Comparison of ENCODE assay signal across 14 cellular contexts in genomic region chr2:98488252-98488651, GRCh38. TPM values are rescaled to one million over a fixed set of nuclear protein-coding genes. Genes with fewer than 3 reads are reported as not detected.
DNase-seq lines count a peak whose midpoint lies in the region; ATAC-seq and TF ChIP-seq lines count a peak whose summit lies in the region.
"Had no signal": no experiment of that assay in that cellular context is flagged by ENCODE, and none has a peak within 500 bp of the region (broad histone marks: within the 10 kb centered on the region; RNA-seq: fewer than 3 reads in every experiment).

No MANE protein-coding gene starts in this region.

- H3K9me3 ChIP-seq in A673 (ENCODE audit: low read depth, low read length, poor library complexity, severe bottlenecking) (no peaks in the 10 kb centered on the region), mucosa of rectum (ENCODE audit: control insufficient read depth in 2 of 2, low read length in 2 of 2) (no peaks in the 10 kb centered on the region)
- H3K9me3 ChIP-seq in CD4-positive, alpha-beta memory T cell (ENCODE audit: control insufficient read depth in 1 of 2, low read length in 2 of 2) = no peaks in the 10 kb centered on the region

- TF ChIP-seq CTCF in A673 (conservative IDR thresholded peaks at IDR 0.05; ENCODE audit: low read depth, low read length) = 0 out of 2 replicates have a peak, but pooled peaks have one; percentile 1
- TF ChIP-seq CTCF in activated CD8-positive, alpha-beta T cell treated with anti-CD3 and anti-CD28 coated beads for 36 hours (IDR thresholded peaks at IDR 0.05) = peak; percentile 39

- H3K27me3 ChIP-seq in A673 (replicated peaks; ENCODE audit: insufficient read depth, low read depth, low read length, poor library complexity) = no peaks in the 10 kb centered on the region
- H3K27me3 ChIP-seq in CD4-positive, alpha-beta memory T cell (ENCODE audit: insufficient read depth, low read length) = no peaks in the 10 kb centered on the region
- H3K27me3 ChIP-seq in mucosa of rectum (ENCODE audit: control insufficient read depth in 2 of 2, insufficient read depth in 2 of 2, low read length in 2 of 2) = no peaks in the 10 kb centered on the region

- CTCF ChIA-PET in A673 (lab: Charles Lee) = no interaction called here
- CTCF ChIA-PET in CD4-positive, alpha-beta memory T cell (lab: Charles Lee; ENCODE audit: partially characterized antibody) = interaction anchor here (0.9 to 8.6 kb wide), 19 partner anchors 11 to 681 kb away, joined by 3 to 81 read pairs (median 8); no protein-coding TSS in a partner anchor
- CTCF ChIA-PET in activated CD8-positive, alpha-beta T cell treated with anti-CD3 and anti-CD28 coated beads for 36 hours (lab: Charles Lee) = interaction anchor here (1.0 to 5.6 kb wide), 23 partner anchors 8 to 116 kb away, joined by 3 to 44 read pairs (median 7); no protein-coding TSS in a partner anchor

- H3K4me1 Mint-ChIP-seq in CD4-positive, alpha-beta memory T cell = peaks cover 71 to 99% (median 83%) of the 10 kb centered on the region in 4 donors
- peaks cover 97% of the 10 kb centered on the region for H3K4me1 Mint-ChIP-seq in activated CD8-positive, alpha-beta T cell treated with anti-CD3 and anti-CD28 coated beads for 36 hours (ENCODE audit: low read depth)

- no peak for ATAC-seq in activated CD8-positive, alpha-beta T cell treated with anti-CD3 and anti-CD28 coated beads for 36 hours
- no peak for ATAC-seq in GM18861 (IDR thresholded peaks at IDR 0.05; ENCODE audit: unreplicated experiment)

- DNase-seq in A673 (ENCODE audit: low spot score) (no peak), NCI-H2227 treated with DMSO at 0.1 percent for 48 hours (lab: John Stamatoyannopoulos, UW) (no peak), iPS-NIHi11 (ENCODE audit: low spot score) (no peak), G401 (ENCODE audit: low spot score) (no peak)
- no peak for DNase-seq in CD4-positive, alpha-beta memory T cell
- DNase-seq in activated CD8-positive, alpha-beta T cell treated with anti-CD3 and anti-CD28 coated beads for 36 hours = no peak
- DNase-seq: aorta, kidney glomerular epithelial cell, NCI-H187 treated with DMSO at 0.1 percent for 48 hours, NCI-H526 treated with DMSO at 0.1 percent for 48 hours, posterior cingulate gyrus had no signal

- intact Hi-C loops in A673 (cut with micrococcal nuclease; ENCODE audit: unreplicated experiment) = no loop called here
- intact Hi-C loops in CD4-positive, alpha-beta memory T cell (cut with micrococcal nuclease) = loop anchor here (2.0 kb wide), 1 partner anchor 75 kb away; no protein-coding TSS in a partner anchor
- intact Hi-C loops in activated CD8-positive, alpha-beta T cell treated with anti-CD3 and anti-CD28 coated beads for 36 hours (cut with micrococcal nuclease) = no loop called here

- no peaks in the 10 kb centered on the region for H3K27me3 Mint-ChIP-seq in CD4-positive, alpha-beta memory T cell
- no peaks in the 10 kb centered on the region for H3K27me3 Mint-ChIP-seq in activated CD8-positive, alpha-beta T cell treated with anti-CD3 and anti-CD28 coated beads for 36 hours

- no peaks in the 10 kb centered on the region for H3K4me1 ChIP-seq in A673 (ENCODE audit: insufficient read depth, low read length, poor library complexity, severe bottlenecking)
- peaks cover 83% of the 10 kb centered on the region for H3K4me1 ChIP-seq in CD4-positive, alpha-beta memory T cell (ENCODE audit: insufficient read depth, low read length)
- H3K4me1 ChIP-seq in mucosa of rectum (ENCODE audit: control insufficient read depth in 2 of 2, insufficient read depth in 2 of 2, low read length in 2 of 2) = peaks cover 18 to 28% of the 10 kb centered on the region in 2 donors

- no TSS peak for BruUV-seq in A673 (replicated peaks; lab: Mats Ljungman, UMichigan)

- in situ Hi-C loops in G401 (cut with HindIII; ENCODE audit: low sequenced_read_pairs) = no loop called here

- H3K27ac ChIP-seq in A673 (ENCODE audit: low read depth, low read length, poor library complexity, severe bottlenecking) (no peak overlapping the region), mucosa of rectum (ENCODE audit: low read depth in 2 of 2, low read length in 2 of 2) (peak overlapping the region; percentile 34 to 72)
- no peak overlapping the region for H3K27ac ChIP-seq in CD4-positive, alpha-beta memory T cell (ENCODE audit: low read depth, low read length)
- H3K27ac ChIP-seq: WERI-Rb-1 had no signal

- H3K9ac ChIP-seq in mucosa of rectum (ENCODE audit: low read depth in 1 of 2, low read length in 2 of 2) = no peak overlapping the region

- peak overlapping the region in 6 of 7 donors; percentile 22 to 81 (median 72) for H3K27ac Mint-ChIP-seq in CD4-positive, alpha-beta memory T cell
- H3K27ac Mint-ChIP-seq in activated CD8-positive, alpha-beta T cell treated with anti-CD3 and anti-CD28 coated beads for 36 hours = peak overlapping the region; percentile 60

- H3K4me3 ChIP-seq in A673 (ENCODE audit: low read depth, low read length, poor library complexity, severe bottlenecking) (no peak overlapping the region), mucosa of rectum (ENCODE audit: low read length in 2 of 2) (no peak overlapping the region)
- no peak overlapping the region for H3K4me3 ChIP-seq in CD4-positive, alpha-beta memory T cell (ENCODE audit: low read length in 2 of 2)

- H3K36me3 Mint-ChIP-seq in CD4-positive, alpha-beta memory T cell = peaks cover 14 to 22% of the 10 kb centered on the region in 2 donors
- H3K36me3 Mint-ChIP-seq in activated CD8-positive, alpha-beta T cell treated with anti-CD3 and anti-CD28 coated beads for 36 hours (ENCODE audit: low read depth) = peaks cover 14% of the 10 kb centered on the region

- POLR2A ChIA-PET in A673 (lab: Charles Lee; ENCODE audit: low non-redundant PET) = no interaction called here
- POLR2A ChIA-PET in CD4-positive, alpha-beta memory T cell (lab: Charles Lee; ENCODE audit: partially characterized antibody) = interaction anchor here (1.2 to 15.7 kb wide), 5 partner anchors 9 to 120 kb away, joined by 3 to 327 read pairs (median 8); partner anchors contain the start of genes COA5, INPP4A and UNC50
- POLR2A ChIA-PET in activated CD8-positive, alpha-beta T cell treated with anti-CD3 and anti-CD28 coated beads for 36 hours (lab: Charles Lee) = interaction anchor here (1.1 to 4.5 kb wide), 5 partner anchors 9 to 34 kb away, joined by 3 to 23 read pairs (median 3); no protein-coding TSS in a partner anchor

- peak overlapping the region in 5 of 8 donors; percentile 33 to 61 (median 50) for H3K4me3 Mint-ChIP-seq in CD4-positive, alpha-beta memory T cell
- no peak overlapping the region for H3K4me3 Mint-ChIP-seq in activated CD8-positive, alpha-beta T cell treated with anti-CD3 and anti-CD28 coated beads for 36 hours

- H3K36me3 ChIP-seq in A673 (ENCODE audit: insufficient read depth, low read length, poor library complexity, severe bottlenecking) = no peaks in the 10 kb centered on the region
- peaks cover 8% of the 10 kb centered on the region for H3K36me3 ChIP-seq in CD4-positive, alpha-beta memory T cell (ENCODE audit: insufficient read depth, low read length)
- no peaks in the 10 kb centered on the region for H3K36me3 ChIP-seq in mucosa of rectum (ENCODE audit: control insufficient read depth in 2 of 2, insufficient read depth in 2 of 2, low read length in 2 of 2)
- H3K36me3 ChIP-seq: WERI-Rb-1 had no signal

- peaks cover 0 to 2% (median 0%) of the 10 kb centered on the region in 8 donors for H3K9me3 Mint-ChIP-seq in CD4-positive, alpha-beta memory T cell
- H3K9me3 Mint-ChIP-seq in activated CD8-positive, alpha-beta T cell treated with anti-CD3 and anti-CD28 coated beads for 36 hours = no peaks in the 10 kb centered on the region

RNA-seq across cellular contexts. Expression of gene INPP4A, which starts 43.6 kb away (rescaled TPM):
- total RNA-seq in A673 (2021) = 33.5 and 39.9 TPM in 2 replicates
- total RNA-seq in CD4-positive, alpha-beta memory T cell = 100 to 1,000 TPM; 133 TPM
- polyA plus RNA-seq in CD4-positive, alpha-beta memory T cell = 10 to 100 TPM; 30.5 to 50.7 TPM
- total RNA-seq in activated CD8-positive, alpha-beta T cell treated with anti-CD3 and anti-CD28 coated beads for 36 hours = 10 to 100 TPM; 46.7 to 46.9 TPM
- 11.3 and 15.2 TPM in 2 replicates for total RNA-seq in G401 (2014; rRNA removed; shearing (Covaris generic))

Comparison
In these comparisons a context has a peak if more than half of its experiments do, and no peak if none do; other contexts are left out.
1. H3K27ac ChIP-seq: peak in mucosa of rectum (2 of 2); none in A673 (single experiment) and CD4-positive, alpha-beta memory T cell (single experiment).